In genomic region chr1:87174726-87175237, GRCh38 we compare ENCODE assay signal across 17 cellular contexts.
DNase-seq lines count a peak whose midpoint lies in the region; ATAC-seq, FAIRE-seq and TF ChIP-seq lines count a peak whose summit lies in the region.
"Had no signal": no experiment of that assay in that cellular context is flagged by ENCODE, and none has a peak within 500 bp of the region (broad histone marks: within the 10 kb centered on the region; RNA-seq: fewer than 3 reads in every experiment).

No MANE protein-coding gene starts in this region.

- H3K27ac ChIP-seq in mammary epithelial cell (ENCODE audit: insufficient read depth, low read depth, low read length) (no peak overlapping the region), breast epithelium (no peak overlapping the region), coronary artery (no peak overlapping the region)
- H3K27ac ChIP-seq: A549 had no signal

- peaks cover 11% of the 10 kb centered on the region for H3K4me1 ChIP-seq in mammary epithelial cell (ENCODE audit: insufficient read depth, low read length)
- H3K4me1 ChIP-seq in breast epithelium = no peaks in the 10 kb centered on the region
- H3K4me1 ChIP-seq in mucosa of descending colon (ENCODE audit: low read depth) = no peaks in the 10 kb centered on the region
- H3K4me1 ChIP-seq: A549 had no signal

- 95% methylated on average over 2 of the region's 2 CpGs for WGBS in mammary epithelial cell (ENCODE audit: low coverage, missing lambda C conversion rate)

- H3K36me3 ChIP-seq in mammary epithelial cell (ENCODE audit: insufficient read depth, low read length) (no peaks in the 10 kb centered on the region), breast epithelium (no peaks in the 10 kb centered on the region), bronchial epithelial cell (ENCODE audit: control insufficient read depth, insufficient read depth, low read length) (no peaks in the 10 kb centered on the region), mucosa of descending colon (ENCODE audit: low read depth) (no peaks in the 10 kb centered on the region)

- in situ Hi-C loops in mammary epithelial cell (cut with MboI; ENCODE audit: low sequenced_read_pairs in 2 of 2) = no loop called here

- dilution Hi-C loops in mammary epithelial cell (cut with HindIII; ENCODE audit: low sequenced_read_pairs) = no loop called here

- no TSS peak for BruUV-seq in mammary epithelial cell (replicated peaks; lab: Mats Ljungman, UMichigan)

- H3K4me3 ChIP-seq in mammary epithelial cell (replicated peaks in 1 of 3; ENCODE audit: insufficient read depth in 1 of 3, low read depth in 2 of 3, low read length in 3 of 3) (no peak overlapping the region), breast epithelium (no peak overlapping the region), bronchial epithelial cell (ENCODE audit: low read depth, low read length) (no peak overlapping the region), coronary artery (no peak overlapping the region), mucosa of descending colon (no peak overlapping the region)
- H3K4me3 ChIP-seq: A549 had no signal

- H3K79me2 ChIP-seq in mammary epithelial cell (ENCODE audit: insufficient read depth, low read length) = no peaks in the 10 kb centered on the region

- TF ChIP-seq POLR2A in breast epithelium (IDR thresholded peaks at IDR 0.05) = no peak

- H2AFZ ChIP-seq in mammary epithelial cell (ENCODE audit: low read depth, low read length) = peak overlapping the region; percentile 75

- TF ChIP-seq CTCF in mammary epithelial cell (conservative IDR thresholded peaks at IDR 0.05 in 1 of 2, IDR thresholded peaks at IDR 0.05 in 1 of 2; ENCODE audit: extremely low read depth in 1 of 2, insufficient read depth in 1 of 2, low read depth in 1 of 2, low read length in 2 of 2) (no peak), breast epithelium (IDR thresholded peaks at IDR 0.05) (no peak), bronchial epithelial cell (IDR thresholded peaks at IDR 0.05; ENCODE audit: insufficient read depth, low read length, severe bottlenecking) (no peak), coronary artery (IDR thresholded peaks at IDR 0.05) (no peak), mucosa of descending colon (IDR thresholded peaks at IDR 0.05) (no peak)

- DNase-seq in mammary epithelial cell = peak; percentile 14
- DNase-seq in breast epithelium (ENCODE audit: low spot score in 2 of 2) = no peak
- peak; percentile 61 for DNase-seq in bronchial epithelial cell (ENCODE audit: low read depth)
- peak; percentile 34 for DNase-seq in left kidney (ENCODE audit: low read depth, low spot score)
- no peak for DNase-seq in coronary artery (ENCODE audit: low spot score)
- DNase-seq in anterior cingulate cortex (lab: John Stamatoyannopoulos, UW) = no peak
- DNase-seq in T-helper 1 cell = no peak
- no peak for DNase-seq in mucosa of descending colon
- DNase-seq: Calu3, GOT3, NCI-H146, NCI-H2107, NCI-H446 treated with DMSO at 0.1 percent for 48 hours had no signal

- intact Hi-C loops in mammary epithelial cell (cut with micrococcal nuclease) (no loop called here), breast epithelium (cut with DNase I; ENCODE audit: low total_unique reads) (no loop called here), mucosa of descending colon (cut with DNase I, micrococcal nuclease) (no loop called here)

- no peak for ATAC-seq in mucosa of descending colon
- ATAC-seq: A549 had no signal

- no peaks in the 10 kb centered on the region for H3K9me3 ChIP-seq in mammary epithelial cell (replicated peaks; ENCODE audit: insufficient read depth, low read length)
- no peaks in the 10 kb centered on the region for H3K9me3 ChIP-seq in breast epithelium
- no peaks in the 10 kb centered on the region for H3K9me3 ChIP-seq in mucosa of descending colon
- H3K9me3 ChIP-seq: A549 had no signal

- H3K27me3 ChIP-seq in mammary epithelial cell (ENCODE audit: insufficient read depth, low read length) (no peaks in the 10 kb centered on the region), breast epithelium (no peaks in the 10 kb centered on the region), bronchial epithelial cell (ENCODE audit: control insufficient read depth, insufficient read depth, low read length) (no peaks in the 10 kb centered on the region)

- no peak for FAIRE-seq in bronchial epithelial cell (lab: Jason Lieb, UNC)
- FAIRE-seq: A549, G401.6, GM12891, RCC 7860 had no signal

- H4K20me1 ChIP-seq in mammary epithelial cell (ENCODE audit: insufficient read depth, low read length) = no peaks in the 10 kb centered on the region

- CTCF ChIA-PET in mammary epithelial cell (lab: Charles Lee; ENCODE audit: low non-redundant PET) = no interaction called here

- no peak overlapping the region for H3K4me2 ChIP-seq in mammary epithelial cell (ENCODE audit: insufficient read depth, low read depth, low read length)
- H3K4me2 ChIP-seq: A549 had no signal

- H3K9ac ChIP-seq in mammary epithelial cell (ENCODE audit: insufficient read depth, low read length) = no peak overlapping the region

Comparison
In these comparisons a context has a peak if more than half of its experiments do, and no peak if none do; other contexts are left out.
1. DNase-seq: peak in mammary epithelial cell (single experiment), bronchial epithelial cell (single experiment) and left kidney (single experiment); none in breast epithelium (0 of 2), coronary artery (single experiment), anterior cingulate cortex (0 of 58), T-helper 1 cell (0 of 5) and mucosa of descending colon (0 of 3).